ENCODE assay signal across 8 cellular contexts in the genomic region with DNA sequence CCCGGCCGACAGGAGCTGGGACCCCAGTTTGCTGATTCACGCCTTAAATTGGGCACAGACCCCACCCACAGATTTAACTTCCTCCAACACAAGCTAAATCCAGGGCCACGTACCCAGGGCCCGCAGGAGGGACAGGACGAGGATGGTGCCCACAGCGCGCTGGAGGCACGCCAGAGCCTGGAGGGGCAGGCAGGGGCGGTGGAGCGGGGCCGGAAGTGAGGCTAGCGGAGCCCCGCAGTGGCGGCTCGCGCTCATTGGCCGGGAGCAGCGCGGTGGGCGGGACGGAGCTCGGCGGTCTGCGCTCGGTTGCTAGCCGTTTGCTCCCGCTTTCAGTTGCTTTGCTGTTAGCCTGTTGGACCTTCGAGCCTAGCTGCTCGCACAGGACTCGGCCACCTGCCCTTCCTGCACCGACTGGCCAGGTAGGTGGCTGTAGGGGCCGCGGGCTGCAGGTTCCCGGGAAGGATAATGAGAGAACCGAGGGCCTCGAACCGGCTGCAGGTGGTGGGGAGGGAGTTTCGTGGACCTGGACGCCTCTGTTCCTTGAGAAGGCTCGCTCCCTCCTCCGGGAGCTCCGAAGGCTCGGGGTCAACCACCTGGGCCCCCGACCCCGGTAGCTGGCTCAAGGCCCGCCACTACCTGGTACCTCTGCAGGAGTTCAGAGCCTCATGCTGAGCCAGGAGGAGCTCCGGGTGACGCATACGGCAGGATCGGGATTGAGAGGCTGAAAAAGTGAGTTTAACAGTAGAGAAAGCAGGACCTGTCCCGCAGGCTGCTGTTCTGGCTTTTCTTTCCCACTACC. TPM values are rescaled to one million over a fixed set of nuclear protein-coding genes. Genes with fewer than 3 reads are reported as not detected.
DNase-seq lines count a peak whose midpoint lies in the region; ATAC-seq, FAIRE-seq and TF ChIP-seq lines count a peak whose summit lies in the region.

A gene (plus strand): TSS at position 332 of the 799 bp plus-strand sequence. CDS start 8,212 bp downstream, outside the sequence.

- H3K27ac ChIP-seq in psoas muscle = peak within 1 kb of the TSS; percentile 94

- peak; percentile 96 for TF ChIP-seq POLR2A in GM12892 (IDR thresholded peaks at IDR 0.05; ENCODE audit: low read depth, low read length)

- no peaks in the 10 kb centered on the region for H3K36me3 ChIP-seq in psoas muscle (ENCODE audit: insufficient read depth in 1 of 2, low read depth in 1 of 2)

- H3K27me3 ChIP-seq in psoas muscle (ENCODE audit: insufficient read depth in 3 of 3, low read length in 2 of 3) = no peaks in the 10 kb centered on the region

- peak; percentile 95 for DNase-seq in GM12892 (ENCODE audit: insufficient read length)
- peak; percentile 77 for DNase-seq in NCI-H1694 treated with DMSO at 0.1 percent for 48 hours (lab: John Stamatoyannopoulos, UW)
- DNase-seq in T-helper 2 cell = peak; percentile 83 to 95 (median 86)
- DNase-seq in amygdala (lab: John Stamatoyannopoulos, UW) = peak; percentile 32 to 93 (median 80)
- peak; percentile 97 for DNase-seq in left ventricle myocardium superior
- DNase-seq in psoas muscle = peak; percentile 95 to 96
- peak; percentile 99 for DNase-seq in urothelium cell line (ENCODE audit: low spot score)

- no peaks in the 10 kb centered on the region for H3K9me3 ChIP-seq in psoas muscle

- 0% methylated on average over 49 to 52 of the region's 52 CpGs for WGBS in psoas muscle, 3 donors

- ATAC-seq in HG02798 (IDR thresholded peaks at IDR 0.05; ENCODE audit: poor library complexity, unreplicated experiment) (peak; percentile 94), left ventricle myocardium superior (peak; percentile 99), psoas muscle (peak; percentile 96 to 98 (median 98))

- peaks cover 14% of the 10 kb centered on the region for H3K4me1 ChIP-seq in psoas muscle

- FAIRE-seq in GM12892 (lab: Jason Lieb, UNC) (peak; percentile 96), urothelium cell line (lab: Jason Lieb, UNC) (peak; percentile 92)

- TF ChIP-seq CTCF in psoas muscle (IDR thresholded peaks at IDR 0.05) = no peak

- intact Hi-C loops in left ventricle myocardium superior (cut with micrococcal nuclease) (no loop called here), psoas muscle (cut with DNase I) (loop anchor here in 1 of 2 donors (10.0 kb wide), 1 partner anchor 106 kb away; a partner anchor contains a TSS)

- peak within 1 kb of the TSS; percentile 91 for H3K4me3 ChIP-seq in psoas muscle

RNA-seq across cellular contexts. Expression of the gene that starts here (rescaled TPM):
- 6.9 TPM for polyA plus RNA-seq in GM12892 (2012; ENCODE audit: missing spikeins)
- total RNA-seq in left ventricle myocardium superior (5.9 TPM), psoas muscle (1 to 10 TPM; 2.8 to 7.7 (median 5.5) TPM)
- 1 to 10 TPM; 2.2 to 7.8 (median 3.9) TPM for polyA plus RNA-seq in psoas muscle

Comparison
In these comparisons a context has a peak if more than half of its experiments do, and no peak if none do; other contexts are left out.
1. Peak in every context shown above with its lines: DNase-seq, ATAC-seq, H3K4me3 ChIP-seq and H3K27ac ChIP-seq.